1 cellular context compared by ENCODE assay signal in the genomic region with DNA sequence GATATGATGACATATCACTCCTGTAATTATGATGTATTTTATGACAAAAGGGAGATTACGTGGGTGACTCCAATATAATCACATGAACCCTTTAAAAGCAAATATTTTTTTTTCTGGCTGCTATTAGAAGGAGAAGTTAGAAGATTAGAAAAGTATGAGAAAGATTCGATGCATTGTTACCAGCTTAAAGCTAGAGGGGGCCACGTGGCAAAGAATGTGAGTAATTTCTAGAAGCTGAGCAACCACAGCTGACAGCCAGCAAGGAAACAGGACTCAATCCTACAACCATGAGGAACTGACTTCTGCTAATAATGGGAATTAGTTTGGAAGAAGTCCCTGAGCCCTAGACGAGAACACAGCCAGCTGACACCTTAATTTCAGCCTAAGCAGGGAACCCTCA.
TF ChIP-seq lines count a peak whose summit lies in the region.

No MANE protein-coding gene starts in this region.

TF ChIP-seq in SK-N-SH treated with all-trans-retinoic acid at 6 μM for 48 hours, 23 proteins besides CTCF, POLR2A, EP300 and RAD21 (continued from another document):
- TF ChIP-seq TCF4 (CRISPR knock-in tag; IDR thresholded peaks at IDR 0.05; ENCODE audit: borderline replicate concordance) (no peak), SNAI2 (CRISPR knock-in tag; IDR thresholded peaks at IDR 0.05) (no peak), ZFP30 (CRISPR knock-in tag; IDR thresholded peaks at IDR 0.05) (no peak), ZC3H10 (CRISPR knock-in tag; IDR thresholded peaks at IDR 0.05) (no peak), CSDC2 (CRISPR knock-in tag; IDR thresholded peaks at IDR 0.05) (no peak)
